8 cellular contexts compared by ENCODE assay signal in the genomic region with DNA sequence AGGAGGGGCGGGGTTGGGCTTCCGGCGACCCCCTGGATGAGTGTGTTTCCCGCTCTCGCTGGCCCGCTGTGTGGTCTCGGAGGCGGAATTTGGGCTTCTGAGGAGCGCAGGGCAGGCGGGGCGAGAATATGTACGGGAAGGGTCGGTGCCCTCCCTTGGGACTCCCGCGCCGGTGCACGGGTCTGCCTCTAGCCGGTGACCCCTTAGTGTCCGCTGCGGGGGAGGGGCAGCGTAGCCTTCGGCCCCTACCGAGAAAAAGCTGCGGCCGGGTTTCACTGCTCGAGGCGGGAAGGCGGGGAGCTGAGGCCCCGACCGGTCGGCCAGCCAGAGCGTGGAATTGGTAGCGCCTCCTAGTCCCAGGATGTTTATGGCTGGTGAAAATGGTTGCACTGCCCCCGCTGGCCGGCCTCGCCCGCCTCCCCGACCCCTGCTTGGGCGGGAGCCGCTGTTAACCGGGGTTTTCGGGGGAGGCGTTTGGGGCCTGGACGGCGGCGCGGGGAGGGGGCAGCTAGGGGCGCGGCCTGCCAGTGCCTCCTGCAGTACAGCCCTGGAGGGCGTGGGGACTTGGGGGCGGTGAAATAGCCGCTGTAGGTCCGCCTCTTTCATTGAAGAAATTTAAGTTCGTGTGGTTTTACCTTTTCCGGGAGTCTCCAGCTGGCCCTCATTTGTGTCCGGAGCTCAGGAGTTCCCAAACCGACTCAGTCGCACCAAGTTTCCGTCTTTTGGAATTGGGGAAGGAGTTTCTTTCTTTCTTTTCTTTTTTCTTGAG. TPM values are rescaled to one million over a fixed set of nuclear protein-coding genes. Genes with fewer than 3 reads are reported as not detected.
A peak's percentile ranks its signal among the peaks of the same experiment; 100 is the strongest.
DNase-seq lines count a peak whose midpoint lies in the region; ATAC-seq lines count a peak whose summit lies in the region.

UGP2 (plus strand) TSS at position 643 of the 769 bp plus-strand sequence. CDS start 290 bp downstream, outside the sequence.

- peak within 1 kb of the TSS; percentile 73 to 93 for H3K14ac ChIP-seq in mesenchymal stem cell (ENCODE audit: low read length in 2 of 2)

- peak within 1 kb of the TSS; percentile 98 for H2BK120ac ChIP-seq in mesenchymal stem cell (ENCODE audit: low read depth, low read length)

- peak within 1 kb of the TSS; percentile 31 for H2AK5ac ChIP-seq in mesenchymal stem cell (ENCODE audit: low read length, severe bottlenecking)

- H3K4me3 ChIP-seq in CD4-positive, alpha-beta memory T cell (ENCODE audit: low read length in 2 of 2) = peak within 1 kb of the TSS; percentile 63 to 85
- peak within 1 kb of the TSS; percentile 88 to 90 for H3K4me3 ChIP-seq in mesenchymal stem cell (ENCODE audit: insufficient read depth in 1 of 2, low read depth in 1 of 2, low read length in 2 of 2)

- H3K27ac Mint-ChIP-seq in CD4-positive, alpha-beta memory T cell = peak within 1 kb of the TSS; percentile 95 to 100 (median 97)
- H3K27ac Mint-ChIP-seq in effector memory CD8-positive, alpha-beta T cell = peak within 1 kb of the TSS; percentile 96 to 99

- no peaks in the 10 kb centered on the region for H3K27me3 Mint-ChIP-seq in CD4-positive, alpha-beta memory T cell
- no peaks in the 10 kb centered on the region for H3K27me3 Mint-ChIP-seq in effector memory CD8-positive, alpha-beta T cell

- peak within 1 kb of the TSS; percentile 99 to 100 for H3K18ac ChIP-seq in mesenchymal stem cell (ENCODE audit: low read depth in 1 of 2, low read length in 2 of 2)

- H3K4me1 ChIP-seq in CD4-positive, alpha-beta memory T cell (ENCODE audit: insufficient read depth, low read length) = peaks cover 44% of the 10 kb centered on the region
- peaks cover 2% of the 10 kb centered on the region for H3K4me1 ChIP-seq in mesenchymal stem cell (ENCODE audit: control insufficient read depth, insufficient read depth, low read depth, low read length)

- no peaks in the 10 kb centered on the region for H3K27me3 ChIP-seq in CD4-positive, alpha-beta memory T cell (ENCODE audit: insufficient read depth, low read length)
- no peaks in the 10 kb centered on the region for H3K27me3 ChIP-seq in mesenchymal stem cell (ENCODE audit: control insufficient read depth in 1 of 2, insufficient read depth in 1 of 2, low read length in 2 of 2)

- peak within 1 kb of the TSS; percentile 96 to 100 (median 98) for H3K4me3 Mint-ChIP-seq in CD4-positive, alpha-beta memory T cell
- peak within 1 kb of the TSS; percentile 99 to 100 for H3K4me3 Mint-ChIP-seq in effector memory CD8-positive, alpha-beta T cell

- peak within 1 kb of the TSS; percentile 70 for H2AFZ ChIP-seq in mesenchymal stem cell (ENCODE audit: low read depth, low read length)

- H3K27ac ChIP-seq in CD4-positive, alpha-beta memory T cell (ENCODE audit: low read depth, low read length) = peak within 1 kb of the TSS; percentile 71
- peak within 1 kb of the TSS; percentile 99 for H3K27ac ChIP-seq in mesenchymal stem cell (ENCODE audit: low read length, poor library complexity, severe bottlenecking)

- peak within 1 kb of the TSS; percentile 99 for H4K91ac ChIP-seq in mesenchymal stem cell (ENCODE audit: low read length)

- peaks cover 4% of the 10 kb centered on the region for H3K79me1 ChIP-seq in mesenchymal stem cell (replicated peaks; ENCODE audit: low read length, poor library complexity, severe bottlenecking)

- peak within 1 kb of the TSS; percentile 82 for H3K4me2 ChIP-seq in mesenchymal stem cell (ENCODE audit: low read length, poor library complexity, severe bottlenecking)

- intact Hi-C loops in CD4-positive, alpha-beta memory T cell (cut with micrococcal nuclease) = loop anchor here (1.0 to 5.0 kb wide), 8 partner anchors 176 to 1644 kb away; partner anchors contain the start of genes AFTPH, B3GNT2, CEP68 and EHBP1

- no peaks in the 10 kb centered on the region for H3K9me3 ChIP-seq in CD4-positive, alpha-beta memory T cell (ENCODE audit: control insufficient read depth in 1 of 2, low read length in 2 of 2)
- no peaks in the 10 kb centered on the region for H3K9me3 ChIP-seq in mesenchymal stem cell (ENCODE audit: control insufficient read depth, low read length)

- WGBS in mesenchymal stem cell = under 1% methylated on average over 59 of the region's 59 CpGs

- H2BK15ac ChIP-seq in mesenchymal stem cell (ENCODE audit: low read depth, poor library complexity, severe bottlenecking) = peak within 1 kb of the TSS; percentile 91

- H2BK5ac ChIP-seq in mesenchymal stem cell (ENCODE audit: low read depth, low read length, poor library complexity, severe bottlenecking) = peak within 1 kb of the TSS; percentile 98

- CTCF ChIA-PET in CD4-positive, alpha-beta memory T cell (lab: Charles Lee; ENCODE audit: partially characterized antibody) = interaction anchor here (1.0 to 4.1 kb wide), 10 partner anchors 8 to 682 kb away, joined by 3 to 37 read pairs (median 4); partner anchors contain the start of gene AFTPH

- POLR2A ChIA-PET in CD4-positive, alpha-beta memory T cell (lab: Charles Lee; ENCODE audit: partially characterized antibody) = interaction anchor here (0.6 to 3.9 kb wide), 21 partner anchors 9 to 1386 kb away, joined by 3 to 113 read pairs (median 6); partner anchors contain the start of genes ACTR2, AFTPH, CEP68 and EHBP1

- H3K4ac ChIP-seq in mesenchymal stem cell (ENCODE audit: low read depth in 1 of 2, low read length in 2 of 2) = peak within 1 kb of the TSS; percentile 94 to 97

- H3K23ac ChIP-seq in mesenchymal stem cell (ENCODE audit: low read length in 2 of 2) = peak within 1 kb of the TSS; percentile 29 to 98

- peak; percentile 59 for ATAC-seq in GM19463 (IDR thresholded peaks at IDR 0.05; ENCODE audit: unreplicated experiment)
- peak; percentile 66 for ATAC-seq in effector memory CD8-positive, alpha-beta T cell (replicated peaks)

- peak within 1 kb of the TSS; percentile 82 to 90 for H2BK12ac ChIP-seq in mesenchymal stem cell (ENCODE audit: low read length in 2 of 2)

- H3K4me1 Mint-ChIP-seq in CD4-positive, alpha-beta memory T cell = peaks cover 38 to 63% (median 51%) of the 10 kb centered on the region in 4 donors
- H3K4me1 Mint-ChIP-seq in effector memory CD8-positive, alpha-beta T cell (ENCODE audit: low read depth in 2 of 2) = peaks cover 30 to 44% of the 10 kb centered on the region in 2 donors

- H3K36me3 Mint-ChIP-seq in CD4-positive, alpha-beta memory T cell = peaks cover 1 to 21% of the 10 kb centered on the region in 2 donors
- peaks cover 23% of the 10 kb centered on the region for H3K36me3 Mint-ChIP-seq in effector memory CD8-positive, alpha-beta T cell (ENCODE audit: insufficient read depth)

- H3K9me3 Mint-ChIP-seq in CD4-positive, alpha-beta memory T cell = peaks cover 0 to 5% (median 0%) of the 10 kb centered on the region in 8 donors
- no peaks in the 10 kb centered on the region for H3K9me3 Mint-ChIP-seq in effector memory CD8-positive, alpha-beta T cell

- H3K9ac ChIP-seq in mesenchymal stem cell (ENCODE audit: low read length) = peak within 1 kb of the TSS; percentile 95

- no peaks in the 10 kb centered on the region for H3K36me3 ChIP-seq in CD4-positive, alpha-beta memory T cell (ENCODE audit: insufficient read depth, low read length)
- no peaks in the 10 kb centered on the region for H3K36me3 ChIP-seq in mesenchymal stem cell (ENCODE audit: control insufficient read depth in 1 of 2, insufficient read depth in 2 of 2, low read depth in 1 of 2, low read length in 2 of 2)

- DNase-seq in CD4-positive, alpha-beta memory T cell = peak; percentile 82 to 94 (median 83)
- DNase-seq in HPDE6-E6E7 (ENCODE audit: extremely low spot score) = peak; percentile 72
- DNase-seq in NK-92 treated with Interleukin-12 subunit alpha and Interleukin-12 subunit beta, amount 100 ng/mL, for 24 hours (lab: John Stamatoyannopoulos, UW) = peak; percentile 86
- peak; percentile 89 for DNase-seq in activated CD8-positive, alpha-beta memory T cell treated with anti-CD3 and anti-CD28 coated beads for 24 hours
- peak; percentile 75 to 79 (median 79) for DNase-seq in effector memory CD8-positive, alpha-beta T cell
- peak; percentile 96 for DNase-seq in mesenchymal stem cell
- DNase-seq in stimulated activated CD8-positive, alpha-beta memory T cell treated with anti-CD3 and anti-CD28 coated beads, Interleukin-15, amount 100 ng/mL, for 24 hours (ENCODE audit: low read depth) = peak; percentile 56

- peak within 1 kb of the TSS; percentile 99 for H4K8ac ChIP-seq in mesenchymal stem cell (ENCODE audit: low read length)

RNA-seq across cellular contexts. Expression of gene UGP2, which starts in this region (rescaled TPM):
- total RNA-seq in CD4-positive, alpha-beta memory T cell = 10 to 100 TPM; 77.6 to 92.7 TPM
- polyA plus RNA-seq in CD4-positive, alpha-beta memory T cell = 100 to 1,000 TPM; 137 to 224 TPM
- 101 TPM for polyA plus RNA-seq in mesenchymal stem cell (2013, experiment 1 of 2)
- 106 TPM for polyA plus RNA-seq in mesenchymal stem cell (2013, experiment 2 of 2)

Comparison
In these comparisons a context has a peak if more than half of its experiments do, and no peak if none do; other contexts are left out.
1. Peak in every context shown above with its lines: DNase-seq, ATAC-seq, H3K4me3 ChIP-seq and H3K27ac ChIP-seq.